8 cellular contexts compared by ENCODE assay signal in genomic region chr15:75200765-75201608, GRCh38. TPM values are rescaled to one million over a fixed set of nuclear protein-coding genes. Genes with fewer than 3 reads are reported as not detected.
A peak's percentile ranks its signal among the peaks of the same experiment; 100 is the strongest.
DNase-seq lines count a peak whose midpoint lies in the region; ATAC-seq and TF ChIP-seq lines count a peak whose summit lies in the region.

No MANE protein-coding gene starts in this region.

- DNase-seq in T-cell (peak in 23 of 34 experiments; percentile 15 to 46 (median 30)), cardiac fibroblast (ENCODE audit: low read depth in 2 of 2) (peak in 1 of 2 donors; percentile 35), right lobe of liver (peak in 2 of 3 donors; percentile 49 to 65)

- intact Hi-C loops in right lobe of liver (cut with DNase I): no loop called here

- no peaks in the 10 kb centered on the region for H3K27me3 ChIP-seq in right lobe of liver

- no peaks in the 10 kb centered on the region for H3K27me3 Mint-ChIP-seq in T-cell
- H3K27me3 Mint-ChIP-seq in stimulated activated memory B cell treated with anti-CD40 and anti-IgM and Interleukin-4, amounts not matched to agents 10 μg/mL and 1 μg/mL and 100 μg/mL, for 72 hours: no peaks in the 10 kb centered on the region

- no peaks in the 10 kb centered on the region for H3K9me3 Mint-ChIP-seq in T-cell
- no peaks in the 10 kb centered on the region for H3K9me3 Mint-ChIP-seq in stimulated activated memory B cell treated with anti-CD40 and anti-IgM and Interleukin-4, amounts not matched to agents 10 μg/mL and 1 μg/mL and 100 μg/mL, for 72 hours

- no peaks in the 10 kb centered on the region for H3K36me3 ChIP-seq in right lobe of liver

- WGBS in right lobe of liver (ENCODE audit: insufficient coverage, low coverage, low lambda C conversion rate, missing lambda C conversion rate): 17% methylated on average over 15 of the region's 21 CpGs

- H3K36me3 Mint-ChIP-seq in T-cell: no peaks in the 10 kb centered on the region
- H3K36me3 Mint-ChIP-seq in stimulated activated memory B cell treated with anti-CD40 and anti-IgM and Interleukin-4, amounts not matched to agents 10 μg/mL and 1 μg/mL and 100 μg/mL, for 72 hours: peaks cover 2% of the 10 kb centered on the region

- peaks cover 40 to 45% (median 41%) of the 10 kb centered on the region in 3 donors for H3K4me1 Mint-ChIP-seq in T-cell
- peaks cover 47% of the 10 kb centered on the region for H3K4me1 Mint-ChIP-seq in stimulated activated memory B cell treated with anti-CD40 and anti-IgM and Interleukin-4, amounts not matched to agents 10 μg/mL and 1 μg/mL and 100 μg/mL, for 72 hours

- POLR2A ChIA-PET in T-cell (lab: Charles Lee): no interaction called here

- TF ChIP-seq POLR2A in right lobe of liver (IDR thresholded peaks at IDR 0.05): no peak

- H3K4me1 ChIP-seq in right lobe of liver: peaks cover 0 to 22% (median 2%) of the 10 kb centered on the region in 4 donors

- H3K27ac ChIP-seq in C4-2B: peak overlapping the region; percentile 98
- H3K27ac ChIP-seq in right lobe of liver: peak overlapping the region; percentile 66 to 95 (median 75)

- no peaks in the 10 kb centered on the region for H3K9me3 ChIP-seq in right lobe of liver

- H3K4me3 ChIP-seq in cardiac fibroblast (replicated peaks in 1 of 2; ENCODE audit: low read depth in 2 of 2, low read length in 2 of 2) (peak overlapping the region; percentile 59 to 95), right lobe of liver (peak overlapping the region; percentile 68 to 90 (median 87))

- peak; percentile 0 for ATAC-seq in HG03175 (IDR thresholded peaks at IDR 0.05; ENCODE audit: unreplicated experiment)
- no peak for ATAC-seq in T-cell (replicated peaks in 1 of 4)
- ATAC-seq in right lobe of liver: no peak
- no peak for ATAC-seq in stimulated activated memory B cell treated with anti-CD40 and anti-IgM and Interleukin-4, amounts not matched to agents 10 μg/mL and 1 μg/mL and 100 μg/mL, for 72 hours
- ATAC-seq in GM18909 (IDR thresholded peaks at IDR 0.05; ENCODE audit: poor library complexity, unreplicated experiment): no peak
- ATAC-seq in HG02870 (IDR thresholded peaks at IDR 0.05; ENCODE audit: unreplicated experiment): no peak

- H3K27ac Mint-ChIP-seq in T-cell: peak overlapping the region; percentile 83 to 92
- H3K27ac Mint-ChIP-seq in stimulated activated memory B cell treated with anti-CD40 and anti-IgM and Interleukin-4, amounts not matched to agents 10 μg/mL and 1 μg/mL and 100 μg/mL, for 72 hours: peak overlapping the region; percentile 94

- TF ChIP-seq CTCF in C4-2B (conservative IDR thresholded peaks at IDR 0.05): no peak
- TF ChIP-seq CTCF in cardiac fibroblast (IDR thresholded peaks at IDR 0.05; ENCODE audit: low read depth, low read length): no peak
- no peak for TF ChIP-seq CTCF in right lobe of liver (IDR thresholded peaks at IDR 0.05)

- H3K4me3 Mint-ChIP-seq in T-cell: peak overlapping the region; percentile 89 to 94 (median 91)
- peak overlapping the region; percentile 72 for H3K4me3 Mint-ChIP-seq in stimulated activated memory B cell treated with anti-CD40 and anti-IgM and Interleukin-4, amounts not matched to agents 10 μg/mL and 1 μg/mL and 100 μg/mL, for 72 hours

- CTCF ChIA-PET in T-cell (lab: Charles Lee): interaction anchor here (0.6 to 1.5 kb wide), 5 partner anchors 93 to 510 kb away, joined by 3 to 7 read pairs (median 5); partner anchors contain the start of gene PPCDC (in 1 of the 2)

RNA-seq across cellular contexts. Expression of gene C15orf39, which starts 0.7 kb away (rescaled TPM):
- 10 to 100 TPM; 25.2 to 40.3 (median 37.8) TPM for total RNA-seq in T-cell
- total RNA-seq in right lobe of liver: 1 to 10 TPM; 3.6 to 9.4 (median 5.8) TPM

RNA-seq across cellular contexts. Expression of gene GOLGA6C, which starts 57.1 kb away (rescaled TPM):
- total RNA-seq in T-cell: not detected
- under 1 TPM in 3 of 6 experiments, not detected in 3; 0.19 to 0.51 (median 0.22) TPM for total RNA-seq in right lobe of liver
